ENCODE assay signal across 16 cellular contexts in the genomic region with DNA sequence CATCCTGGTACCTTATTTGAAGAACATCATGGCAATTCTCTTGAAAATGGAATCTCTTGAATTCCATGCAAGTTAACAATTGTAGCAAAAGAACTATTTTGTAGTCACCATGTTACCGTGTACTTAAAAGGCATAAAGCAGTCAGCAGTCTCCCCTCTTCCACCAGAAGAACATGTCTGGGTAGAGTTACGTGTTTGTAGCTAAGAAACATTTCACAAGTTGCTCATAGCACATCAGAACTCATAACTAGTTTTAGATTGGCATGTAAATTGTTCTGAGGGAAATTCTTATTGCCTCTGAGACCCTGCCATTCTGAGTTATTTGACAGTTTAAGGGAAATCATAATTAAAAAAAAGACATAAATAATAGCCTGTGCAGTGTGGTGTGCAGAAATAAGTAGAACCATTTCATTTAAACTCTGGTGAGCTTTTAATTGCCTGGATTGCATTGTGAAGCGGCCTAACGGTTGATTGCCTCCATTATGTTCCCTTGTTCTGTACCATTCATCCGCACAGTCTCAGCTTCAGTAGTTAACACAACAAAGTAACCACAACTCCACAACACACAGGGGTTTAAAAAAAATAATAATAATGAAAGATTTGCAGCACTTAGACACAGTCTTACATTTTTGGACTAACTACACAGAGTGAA. TPM values are rescaled to one million over a fixed set of nuclear protein-coding genes. Genes with fewer than 3 reads are reported as not detected.
A peak's percentile ranks its signal among the peaks of the same experiment; 100 is the strongest.
DNase-seq lines count a peak whose midpoint lies in the region; FAIRE-seq and TF ChIP-seq lines count a peak whose summit lies in the region.
"Had no signal": no experiment of that assay in that cellular context is flagged by ENCODE, and none has a peak within 500 bp of the region (broad histone marks: within the 10 kb centered on the region; RNA-seq: fewer than 3 reads in every experiment).

No MANE protein-coding gene starts in this region.

- H2BK5ac ChIP-seq in neuronal stem cell (ENCODE audit: low read length) = no peak overlapping the region

- no peaks in the 10 kb centered on the region for H3K9me3 ChIP-seq in neuronal stem cell (replicated peaks in 1 of 2; ENCODE audit: control insufficient read depth in 2 of 2, insufficient read depth in 1 of 2, low read depth in 1 of 2, low read length in 2 of 2)
- no peaks in the 10 kb centered on the region for H3K9me3 ChIP-seq in mammary epithelial cell (replicated peaks; ENCODE audit: insufficient read depth, low read length)

- no peak overlapping the region for H3K9ac ChIP-seq in neuronal stem cell (ENCODE audit: low read depth, low read length, poor library complexity)
- no peak overlapping the region for H3K9ac ChIP-seq in mammary epithelial cell (ENCODE audit: insufficient read depth, low read length)

- no peak overlapping the region for H2AFZ ChIP-seq in neuronal stem cell (ENCODE audit: low read length)
- H2AFZ ChIP-seq in mammary epithelial cell (ENCODE audit: low read depth, low read length) = no peak overlapping the region

- H3K27me3 ChIP-seq in neuronal stem cell (ENCODE audit: control insufficient read depth in 3 of 3, insufficient read depth in 3 of 3, low read depth in 1 of 3, low read length in 3 of 3) (peaks cover 0 to 38% (median 7%) of the 10 kb centered on the region in 3 experiments), mammary epithelial cell (ENCODE audit: insufficient read depth, low read length) (no peaks in the 10 kb centered on the region)

- no CpG with 5 or more reads among the region's 5 CpGs for WGBS in neuronal stem cell (ENCODE audit: extremely low coverage in 2 of 2, insufficient read length in 2 of 2, insufficient replicate concordance in 1 of 2), 2 donors
- 97% methylated on average over 5 of the region's 5 CpGs for WGBS in mammary epithelial cell (ENCODE audit: low coverage, missing lambda C conversion rate)

- no peak overlapping the region for H2BK15ac ChIP-seq in neuronal stem cell (ENCODE audit: low read length)

- H2BK12ac ChIP-seq in neuronal stem cell (ENCODE audit: low read length) = no peak overlapping the region

- CTCF ChIA-PET in mammary epithelial cell (lab: Charles Lee; ENCODE audit: low non-redundant PET) = no interaction called here

- no peaks in the 10 kb centered on the region for H3K79me2 ChIP-seq in mammary epithelial cell (ENCODE audit: insufficient read depth, low read length)

- no TSS peak for BruUV-seq in mammary epithelial cell (replicated peaks; lab: Mats Ljungman, UMichigan)

- H3K23ac ChIP-seq in neuronal stem cell (ENCODE audit: low read depth, low read length, poor library complexity) = no peak overlapping the region

- H3K4me3 ChIP-seq in coronary artery (peak overlapping the region; percentile 70), neuronal stem cell (ENCODE audit: low read length in 2 of 2) (no peak overlapping the region), mammary epithelial cell (replicated peaks in 1 of 3; ENCODE audit: insufficient read depth in 1 of 3, low read depth in 2 of 3, low read length in 3 of 3) (no peak overlapping the region)

- TF ChIP-seq CTCF in coronary artery (IDR thresholded peaks at IDR 0.05) (no peak), D721Med (IDR thresholded peaks at IDR 0.05; ENCODE audit: insufficient read depth, missing control alignments) (no peak), mammary epithelial cell (conservative IDR thresholded peaks at IDR 0.05 in 1 of 2, IDR thresholded peaks at IDR 0.05 in 1 of 2; ENCODE audit: extremely low read depth in 1 of 2, insufficient read depth in 1 of 2, low read depth in 1 of 2, low read length in 2 of 2) (no peak)

- no peak overlapping the region for H3K14ac ChIP-seq in neuronal stem cell (ENCODE audit: low read length)

- H2BK120ac ChIP-seq in neuronal stem cell (ENCODE audit: low read depth, low read length) = no peak overlapping the region

- peak overlapping the region; percentile 41 for H3K4me2 ChIP-seq in neuronal stem cell (ENCODE audit: insufficient read depth, low read length, poor library complexity, severe bottlenecking)
- no peak overlapping the region for H3K4me2 ChIP-seq in mammary epithelial cell (ENCODE audit: insufficient read depth, low read depth, low read length)

- no peaks in the 10 kb centered on the region for H4K20me1 ChIP-seq in mammary epithelial cell (ENCODE audit: insufficient read depth, low read length)

- intact Hi-C loops in mammary epithelial cell (cut with micrococcal nuclease) = no loop called here

- H3K36me3 ChIP-seq in neuronal stem cell (replicated peaks in 1 of 2; ENCODE audit: control insufficient read depth in 2 of 2, insufficient read depth in 2 of 2, low read length in 2 of 2) (no peaks in the 10 kb centered on the region), mammary epithelial cell (ENCODE audit: insufficient read depth, low read length) (no peaks in the 10 kb centered on the region)

- no peak overlapping the region for H3K4ac ChIP-seq in neuronal stem cell (ENCODE audit: low read length)

- peaks cover 11 to 21% of the 10 kb centered on the region in 2 donors for H3K4me1 ChIP-seq in neuronal stem cell (ENCODE audit: control insufficient read depth in 2 of 2, insufficient read depth in 1 of 2, low read depth in 1 of 2, low read length in 2 of 2)
- peaks cover 11% of the 10 kb centered on the region for H3K4me1 ChIP-seq in mammary epithelial cell (ENCODE audit: insufficient read depth, low read length)

- no peak overlapping the region for H4K8ac ChIP-seq in neuronal stem cell (ENCODE audit: low read depth, low read length)

- no peak overlapping the region for H3K27ac ChIP-seq in coronary artery
- peak overlapping the region; percentile 91 for H3K27ac ChIP-seq in neuronal stem cell (replicated peaks; ENCODE audit: low read length)
- no peak overlapping the region for H3K27ac ChIP-seq in mammary epithelial cell (ENCODE audit: insufficient read depth, low read depth, low read length)
- H3K27ac ChIP-seq: RWPE1 had no signal

- in situ Hi-C loops in mammary epithelial cell (cut with MboI; ENCODE audit: low sequenced_read_pairs in 2 of 2) = no loop called here

- H2AK5ac ChIP-seq in neuronal stem cell (ENCODE audit: low read depth, low read length) = no peak overlapping the region

- H4K91ac ChIP-seq in neuronal stem cell (ENCODE audit: low read depth, low read length, poor library complexity) = no peak overlapping the region

- dilution Hi-C loops in mammary epithelial cell (cut with HindIII; ENCODE audit: low sequenced_read_pairs) = no loop called here

- DNase-seq in COLO668 (lab: John Stamatoyannopoulos, UW; ENCODE audit: unreplicated experiment) = peak; percentile 4
- peak; percentile 90 for DNase-seq in NCI-H146 treated with DMSO at 0.1 percent for 48 hours (lab: John Stamatoyannopoulos, UW; ENCODE audit: unreplicated experiment)
- DNase-seq in coronary artery (ENCODE audit: low spot score) = no peak
- DNase-seq in neuronal stem cell (ENCODE audit: low spot score) = peak; percentile 79
- no peak for DNase-seq in stimulated activated naive CD4-positive, alpha-beta T cell (lab: John Stamatoyannopoulos, UW)
- DNase-seq in activated CD4-positive, alpha-beta T cell treated with anti-CD3 and anti-CD28 coated beads for 48 hours = no peak
- DNase-seq in D721Med (ENCODE audit: insufficient read length, low spot score) = no peak
- no peak for DNase-seq in mammary epithelial cell
- DNase-seq: activated CD4-positive, alpha-beta T cell treated with anti-CD3 and anti-CD28 coated beads for 36 hours; activated T-cell treated with anti-CD3 and anti-CD28 coated beads, Interleukin-2, amount 50 U/mL, for 24 hours; AML-193; dermis blood vessel endothelial cell; DND-41; T-helper 2 cell had no signal

- no peak for FAIRE-seq in D721Med (lab: Jason Lieb, UNC)

- H3K18ac ChIP-seq in neuronal stem cell (ENCODE audit: low read length) = no peak overlapping the region

- H3K79me1 ChIP-seq in neuronal stem cell (ENCODE audit: low read depth, low read length) = no peaks in the 10 kb centered on the region

RNA-seq across cellular contexts. Expression of gene LMO3, which starts 2.6 kb away (rescaled TPM):
- polyA plus RNA-seq in neuronal stem cell (2013, experiment 1 of 2) = 27.7 TPM
- polyA plus RNA-seq in neuronal stem cell (2013, experiment 2 of 2) = 30.4 TPM
- total RNA-seq in mammary epithelial cell = not detected
- polyA plus RNA-seq in mammary epithelial cell = 0.10 TPM
- not detected for polyA minus RNA-seq in mammary epithelial cell
- total RNA-seq: activated CD4-positive, alpha-beta T cell treated with anti-CD3 and anti-CD28 coated beads for 36 hours; dermis blood vessel endothelial cell; NCI-H460 had no signal

Comparison
In these comparisons a context has a peak if more than half of its experiments do, and no peak if none do; other contexts are left out.
1. DNase-seq: peak in COLO668 (single experiment), NCI-H146 treated with DMSO at 0.1 percent for 48 hours (single experiment) and neuronal stem cell (single experiment); none in coronary artery (single experiment), stimulated activated naive CD4-positive, alpha-beta T cell (0 of 6), activated CD4-positive, alpha-beta T cell treated with anti-CD3 and anti-CD28 coated beads for 48 hours (single experiment), D721Med (single experiment) and mammary epithelial cell (single experiment).